ENCODE assay signal across 1 cellular context in genomic region chr2:163715199-163715598, GRCh38.
TF ChIP-seq lines count a peak whose summit lies in the region.

No MANE protein-coding gene starts in this region.

TF ChIP-seq in liver, 16 proteins besides CTCF, POLR2A, EP300 and RAD21 (continued from another document):
- TF ChIP-seq, protein P1, sequence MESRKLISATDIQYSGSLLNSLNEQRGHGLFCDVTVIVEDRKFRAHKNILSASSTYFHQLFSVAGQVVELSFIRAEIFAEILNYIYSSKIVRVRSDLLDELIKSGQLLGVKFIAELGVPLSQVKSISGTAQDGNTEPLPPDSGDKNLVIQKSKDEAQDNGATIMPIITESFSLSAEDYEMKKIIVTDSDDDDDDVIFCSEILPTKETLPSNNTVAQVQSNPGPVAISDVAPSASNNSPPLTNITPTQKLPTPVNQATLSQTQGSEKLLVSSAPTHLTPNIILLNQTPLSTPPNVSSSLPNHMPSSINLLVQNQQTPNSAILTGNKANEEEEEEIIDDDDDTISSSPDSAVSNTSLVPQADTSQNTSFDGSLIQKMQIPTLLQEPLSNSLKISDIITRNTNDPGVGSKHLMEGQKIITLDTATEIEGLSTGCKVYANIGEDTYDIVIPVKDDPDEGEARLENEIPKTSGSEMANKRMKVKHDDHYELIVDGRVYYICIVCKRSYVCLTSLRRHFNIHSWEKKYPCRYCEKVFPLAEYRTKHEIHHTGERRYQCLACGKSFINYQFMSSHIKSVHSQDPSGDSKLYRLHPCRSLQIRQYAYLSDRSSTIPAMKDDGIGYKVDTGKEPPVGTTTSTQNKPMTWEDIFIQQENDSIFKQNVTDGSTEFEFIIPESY (IDR thresholded peaks at IDR 0.05) = no peak
- TF ChIP-seq ATF3 (IDR thresholded peaks at IDR 0.05) (no peak), HNF4A (conservative IDR thresholded peaks at IDR 0.05) (peak; percentile 39 to 69), GABPA (IDR thresholded peaks at IDR 0.05 in 1 of 2, conservative IDR thresholded peaks at IDR 0.05 in 1 of 2) (no peak), NR2F2 (IDR thresholded peaks at IDR 0.05) (no peak), JUND (IDR thresholded peaks at IDR 0.05) (no peak), SP1 (IDR thresholded peaks at IDR 0.05) (peak; percentile 33), FOXA2 (IDR thresholded peaks at IDR 0.05) (no peak)
